Comparison of ENCODE assay signal across 29 cellular contexts in the genomic region with DNA sequence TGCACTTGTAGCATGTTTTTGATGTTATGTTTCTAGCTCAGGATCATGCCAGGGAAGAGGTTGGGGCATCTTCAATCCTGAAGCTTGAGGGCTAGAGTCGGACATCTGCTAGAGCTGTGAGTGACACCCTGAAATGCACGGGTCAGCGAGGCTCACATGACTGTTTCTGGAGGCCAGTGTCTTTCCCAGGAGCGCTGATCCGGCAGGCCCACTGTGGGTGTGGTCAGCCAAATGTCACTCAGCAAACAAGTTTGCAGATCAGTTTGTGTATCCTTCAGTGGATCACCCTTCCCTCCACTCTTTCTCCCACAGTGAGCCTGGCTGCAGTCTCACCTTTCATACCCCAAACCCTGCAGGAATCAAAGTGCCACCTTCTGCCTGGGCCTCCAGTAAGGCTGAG. TPM values are rescaled to one million over a fixed set of nuclear protein-coding genes. Genes with fewer than 3 reads are reported as not detected.
"Had no signal": no experiment of that assay in that cellular context is flagged by ENCODE, and none has a peak within 500 bp of the region (broad histone marks: within the 10 kb centered on the region; RNA-seq: fewer than 3 reads in every experiment).

No MANE protein-coding gene starts in this region.

- H3K27ac Mint-ChIP-seq: activated CD8-positive, alpha-beta T cell treated with anti-CD3 and anti-CD28 coated beads, Interleukin-2, amount 10 ng/mL, durations not matched to agents 7 days and 5 days; activated naive CD4-positive, alpha-beta T cell treated with anti-CD3 and anti-CD28 coated beads, Interleukin-2, amount 50 U/mL, for 24 hours; T-helper 1 cell treated with Interleukin-12 subunit alpha and Interleukin-12 subunit beta and Interleukin-4 antibody, amounts not matched to agents 30 μg/mL and 1 μg/mL, for 36 hours had no signal

- H3K4me3 Mint-ChIP-seq: activated CD8-positive, alpha-beta T cell treated with anti-CD3 and anti-CD28 coated beads, Interleukin-2, amount 10 ng/mL, durations not matched to agents 7 days and 5 days; activated naive CD4-positive, alpha-beta T cell treated with anti-CD3 and anti-CD28 coated beads, Interleukin-2, amount 50 U/mL, for 24 hours; T-helper 1 cell treated with Interleukin-12 subunit alpha and Interleukin-12 subunit beta and Interleukin-4 antibody, amounts not matched to agents 30 μg/mL and 1 μg/mL, for 36 hours had no signal

- H3K27me3 ChIP-seq: breast epithelium had no signal

- H3K4me1 Mint-ChIP-seq: activated naive CD4-positive, alpha-beta T cell treated with anti-CD3 and anti-CD28 coated beads, Interleukin-2, amount 50 U/mL, for 24 hours had no signal

- H3K36me3 Mint-ChIP-seq: activated naive CD4-positive, alpha-beta T cell treated with anti-CD3 and anti-CD28 coated beads, Interleukin-2, amount 50 U/mL, for 24 hours had no signal

- ATAC-seq: activated CD4-positive, CD25-positive, alpha-beta regulatory T cell treated with anti-CD3 and anti-CD28 coated beads, Interleukin-2, amount 50 U/mL, for 24 hours; activated CD8-positive, alpha-beta T cell treated with anti-CD3 and anti-CD28 coated beads, Interleukin-2, amount 10 ng/mL, durations not matched to agents 7 days and 5 days; Panc1; SK-N-SH treated with all-trans-retinoic acid at 6 μM for 48 hours had no signal

- H3K9me3 Mint-ChIP-seq: activated naive CD4-positive, alpha-beta T cell treated with anti-CD3 and anti-CD28 coated beads, Interleukin-2, amount 50 U/mL, for 24 hours; T-helper 1 cell treated with Interleukin-12 subunit alpha and Interleukin-12 subunit beta and Interleukin-4 antibody, amounts not matched to agents 30 μg/mL and 1 μg/mL, for 36 hours had no signal

- H3K36me3 ChIP-seq: breast epithelium, SJSA1 had no signal

- H3K27ac ChIP-seq: breast epithelium, SJSA1 had no signal

- H3K4me3 ChIP-seq: breast epithelium, SJSA1 had no signal

- DNase-seq: activated CD4-positive, alpha-beta T cell treated with anti-CD3 and anti-CD28 coated beads for 48 hours; activated CD4-positive, alpha-beta T cell treated with anti-CD3 and anti-CD28 coated beads, Interleukin-2, amount 50 U/mL, for 4 hours; activated CD8-positive, alpha-beta memory T cell treated with anti-CD3 and anti-CD28 coated beads, Interleukin-2, amount 50 U/mL, for 48 hours; activated CD8-positive, alpha-beta T cell treated with anti-CD3 and anti-CD28 coated beads, Interleukin-2, amount 10 ng/mL, durations not matched to agents 7 days and 5 days; activated effector memory CD4-positive, alpha-beta T cell treated with Interleukin-2 at 50 U/mL for 16 hours; activated naive CD4-positive, alpha-beta T cell; activated T-cell treated with anti-CD3 and anti-CD28 coated beads, Interleukin-2, amount 50 U/mL, for 1 hour; caudate nucleus; Kasumi-1; KBM-7; NCI-H1105 treated with DMSO at 0.1 percent for 48 hours; NCI-H146; NCI-H1930; NCI-H2171; NCI-H226; NCI-H82; RPMI8226; SHP77; SW 1271 had no signal

- H3K9me3 ChIP-seq: breast epithelium, SJSA1 had no signal

- H3K4me1 ChIP-seq: breast epithelium, SJSA1 had no signal

RNA-seq across cellular contexts. Expression of gene AMER3, which starts 58.4 kb away (rescaled TPM):
- total RNA-seq: activated CD8-positive, alpha-beta T cell treated with anti-CD3 and anti-CD28 coated beads, Interleukin-2, amount 10 ng/mL, durations not matched to agents 7 days and 5 days; aorta; breast epithelium; NCI-H460; OCI-LY7; SJSA1 had no signal
- polyA plus RNA-seq: aorta had no signal
